9 cellular contexts compared by ENCODE assay signal in genomic region chr1:116268211-116268610, GRCh38.
DNase-seq lines count a peak whose midpoint lies in the region; ATAC-seq lines count a peak whose summit lies in the region.
"Had no signal": no experiment of that assay in that cellular context is flagged by ENCODE, and none has a peak within 500 bp of the region (broad histone marks: within the 10 kb centered on the region; RNA-seq: fewer than 3 reads in every experiment).

No MANE protein-coding gene starts in this region.

- no peak for ATAC-seq in activated CD4-positive, alpha-beta T cell treated with anti-CD3 and anti-CD28 coated beads for 36 hours
- ATAC-seq in sciatic nerve (no peak), GM19397 (IDR thresholded peaks at IDR 0.05; ENCODE audit: unreplicated experiment) (no peak), GM19463 (IDR thresholded peaks at IDR 0.05; ENCODE audit: unreplicated experiment) (no peak)

- no peak overlapping the region for H3K4me3 Mint-ChIP-seq in activated CD4-positive, alpha-beta T cell treated with anti-CD3 and anti-CD28 coated beads for 36 hours
- H3K4me3 Mint-ChIP-seq: B cell had no signal

- no peaks in the 10 kb centered on the region for H3K9me3 Mint-ChIP-seq in activated CD4-positive, alpha-beta T cell treated with anti-CD3 and anti-CD28 coated beads for 36 hours (ENCODE audit: low read depth)

- H3K36me3 Mint-ChIP-seq in activated CD4-positive, alpha-beta T cell treated with anti-CD3 and anti-CD28 coated beads for 36 hours (ENCODE audit: low read depth): no peaks in the 10 kb centered on the region

- CTCF ChIA-PET in activated CD4-positive, alpha-beta T cell treated with anti-CD3 and anti-CD28 coated beads for 36 hours (lab: Charles Lee): interaction anchor here (0.7 kb wide), 1 partner anchor 9 kb away, joined by 3 read pairs; no protein-coding TSS in a partner anchor

- peaks cover 11% of the 10 kb centered on the region for H3K4me1 Mint-ChIP-seq in activated CD4-positive, alpha-beta T cell treated with anti-CD3 and anti-CD28 coated beads for 36 hours
- H3K4me1 Mint-ChIP-seq: B cell had no signal

- no peaks in the 10 kb centered on the region for H3K27me3 Mint-ChIP-seq in activated CD4-positive, alpha-beta T cell treated with anti-CD3 and anti-CD28 coated beads for 36 hours

- intact Hi-C loops in activated CD4-positive, alpha-beta T cell treated with anti-CD3 and anti-CD28 coated beads for 36 hours (cut with DNase I, micrococcal nuclease): no loop called here
- intact Hi-C loops in sciatic nerve (cut with DNase I): no loop called here

- H3K27ac Mint-ChIP-seq in activated CD4-positive, alpha-beta T cell treated with anti-CD3 and anti-CD28 coated beads for 36 hours: no peak overlapping the region
- H3K27ac Mint-ChIP-seq: B cell had no signal

- DNase-seq in activated CD4-positive, alpha-beta T cell treated with anti-CD3 and anti-CD28 coated beads for 36 hours: peak; percentile 55
- DNase-seq in activated CD4-positive, alpha-beta T cell treated with anti-CD3 and anti-CD28 coated beads, Interleukin-2, amount 50 U/mL, for 1 hour: no peak
- peak; percentile 65 for DNase-seq in NCI-H2171 treated with DMSO at 0.1 percent for 48 hours (lab: John Stamatoyannopoulos, UW)
- DNase-seq in dermis blood vessel endothelial cell: peak; percentile 16
- DNase-seq in sciatic nerve (ENCODE audit: low spot score): peak; percentile 64
- no peak for DNase-seq in activated CD8-positive, alpha-beta memory T cell treated with anti-CD3 and anti-CD28 coated beads for 24 hours

- POLR2A ChIA-PET in activated CD4-positive, alpha-beta T cell treated with anti-CD3 and anti-CD28 coated beads for 36 hours (lab: Charles Lee): no interaction called here

Comparison
In these comparisons a context has a peak if more than half of its experiments do, and no peak if none do; other contexts are left out.
1. DNase-seq: peak in activated CD4-positive, alpha-beta T cell treated with anti-CD3 and anti-CD28 coated beads for 36 hours (single experiment), NCI-H2171 treated with DMSO at 0.1 percent for 48 hours (single experiment), dermis blood vessel endothelial cell (single experiment) and sciatic nerve (single experiment); none in activated CD4-positive, alpha-beta T cell treated with anti-CD3 and anti-CD28 coated beads, Interleukin-2, amount 50 U/mL, for 1 hour (single experiment) and activated CD8-positive, alpha-beta memory T cell treated with anti-CD3 and anti-CD28 coated beads for 24 hours (single experiment).